28 cellular contexts compared by ENCODE assay signal in genomic region chr2:3666613-3666975, GRCh38. TPM values are rescaled to one million over a fixed set of nuclear protein-coding genes. Genes with fewer than 3 reads are reported as not detected.
"Had no signal": no experiment of that assay in that cellular context is flagged by ENCODE, and none has a peak within 500 bp of the region (broad histone marks: within the 10 kb centered on the region; RNA-seq: fewer than 3 reads in every experiment).

No MANE protein-coding gene starts in this region.

- H3K4me1 ChIP-seq: adrenal gland, breast epithelium, psoas muscle had no signal

- ATAC-seq: activated CD4-positive, alpha-beta T cell treated with anti-CD3 and anti-CD28 coated beads for 36 hours; activated naive CD4-positive, alpha-beta T cell treated with anti-CD3 and anti-CD28 coated beads, Interleukin-2, amount 50 U/mL, for 72 hours; esophagus mucosa; gastroesophageal sphincter; psoas muscle; stimulated activated naive CD8-positive, alpha-beta T cell treated with anti-CD3 and anti-CD28 coated beads, Interleukin-15, amount 100 ng/mL, for 72 hours; WTC11 had no signal

- DNase-seq: activated CD4-positive, alpha-beta T cell treated with anti-CD3 and anti-CD28 coated beads for 36 hours; activated CD4-positive, alpha-beta T cell treated with anti-CD3 and anti-CD28 coated beads, Interleukin-2, amount 50 U/mL, for 48 hours; activated gamma-delta T cell treated with Interleukin-2 at 50 U/mL for 16 hours; activated T-cell treated with anti-CD3 and anti-CD28 coated beads for 4 hours; cortex of kidney; effector CD4-positive, alpha-beta T cell; heart left ventricle; left ventricle myocardium inferior; psoas muscle; right cardiac atrium; small intestine; stimulated activated CD4-positive, alpha-beta T cell treated with anti-CD3 and anti-CD28 coated beads, Interleukin-15, amount 100 ng/mL, for 24 hours; stimulated activated CD4-positive, alpha-beta T cell treated with anti-CD3 and anti-CD28 coated beads, Interleukin-2, amount 100 ng/mL, for 48 hours; stimulated activated naive CD8-positive, alpha-beta T cell treated with anti-CD3 and anti-CD28 coated beads, Interleukin-15, amount 100 ng/mL, for 72 hours had no signal

- H3K27ac ChIP-seq: adrenal gland, breast epithelium, gastroesophageal sphincter, heart left ventricle, left ventricle myocardium inferior, psoas muscle, upper lobe of left lung had no signal

- H3K4me3 ChIP-seq: adrenal gland, gastroesophageal sphincter, psoas muscle had no signal

- H3K27me3 ChIP-seq: adrenal gland, breast epithelium, upper lobe of left lung had no signal

- H3K36me3 ChIP-seq: adrenal gland, breast epithelium, gastroesophageal sphincter, heart left ventricle, left ventricle myocardium inferior, upper lobe of left lung had no signal

- H3K9me3 ChIP-seq: adrenal gland, breast epithelium, gastroesophageal sphincter, heart left ventricle, left ventricle myocardium inferior, psoas muscle, upper lobe of left lung had no signal

RNA-seq across cellular contexts. Expression of gene ALLC, which starts 8.6 kb away (rescaled TPM):
- total RNA-seq: activated CD4-positive, alpha-beta T cell treated with anti-CD3 and anti-CD28 coated beads for 36 hours; activated naive CD4-positive, alpha-beta T cell treated with anti-CD3 and anti-CD28 coated beads, Interleukin-2, amount 50 U/mL, for 72 hours; activated T-helper 1 cell treated with anti-CD3 and anti-CD28 coated beads, Interleukin-12 subunit alpha, Interleukin-12 subunit beta, Interleukin-2, Interleukin-4 antibody, amounts not matched to agents 30 ng/mL and 10 ng/mL and 1 ng/mL, durations not matched to agents 14 hours and 24 hours and 36 hours; astrocyte; esophagus mucosa; gastroesophageal sphincter; heart left ventricle; left ventricle myocardium inferior; mononuclear cell; osteocyte; psoas muscle; T-helper 2 cell treated with Interferon-gamma antibody and Interleukin-4, amounts not matched to agents 100 ng/mL and 5 ng/mL, for 36 hours; temporal lobe; upper lobe of left lung; WTC11 had no signal

RNA-seq across cellular contexts. Expression of gene DCDC2C, which starts 36.8 kb away (rescaled TPM):
- total RNA-seq: activated CD4-positive, alpha-beta T cell treated with anti-CD3 and anti-CD28 coated beads for 36 hours; activated naive CD4-positive, alpha-beta T cell treated with anti-CD3 and anti-CD28 coated beads, Interleukin-2, amount 50 U/mL, for 72 hours; activated T-helper 1 cell treated with anti-CD3 and anti-CD28 coated beads, Interleukin-12 subunit alpha, Interleukin-12 subunit beta, Interleukin-2, Interleukin-4 antibody, amounts not matched to agents 30 ng/mL and 10 ng/mL and 1 ng/mL, durations not matched to agents 14 hours and 24 hours and 36 hours; astrocyte; esophagus mucosa; heart left ventricle; kidney epithelial cell; left ventricle myocardium inferior; mononuclear cell; osteocyte; psoas muscle; right cardiac atrium; T-helper 2 cell treated with Interferon-gamma antibody and Interleukin-4, amounts not matched to agents 100 ng/mL and 5 ng/mL, for 36 hours; upper lobe of left lung; WTC11 had no signal
